11 cellular contexts compared by ENCODE assay signal in the genomic region with DNA sequence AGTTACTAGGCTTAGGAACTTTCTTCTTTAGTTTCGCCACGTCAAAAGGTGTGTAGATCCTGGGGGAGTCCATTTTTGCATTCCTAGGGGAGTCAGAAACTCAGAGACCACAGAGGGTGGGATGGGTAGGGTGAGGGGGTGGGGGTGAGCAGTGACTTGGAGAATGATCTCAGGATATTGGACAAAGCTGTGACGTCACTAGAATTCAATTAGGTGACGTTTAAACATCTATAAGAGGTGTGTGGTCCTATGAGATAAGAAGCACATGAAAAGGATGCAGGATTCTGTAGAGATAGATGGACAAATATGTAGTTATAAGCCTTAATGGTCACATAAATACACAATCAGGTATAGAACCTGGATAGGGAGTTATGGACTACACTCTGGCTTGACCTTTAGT.
"Had no signal": no experiment of that assay in that cellular context is flagged by ENCODE, and none has a peak within 500 bp of the region (broad histone marks: within the 10 kb centered on the region; RNA-seq: fewer than 3 reads in every experiment).

No MANE protein-coding gene starts in this region.

- H2AFZ ChIP-seq: GM23248, GM23338 had no signal

- H3K4me1 ChIP-seq: HAP-1 had no signal

- H3K9ac ChIP-seq: GM23248 had no signal

- H3K4me2 ChIP-seq: GM23338 had no signal

- ATAC-seq: GM23338, HCT116 had no signal

- FAIRE-seq: H1, H54 had no signal

- H3K36me3 ChIP-seq: HAP-1 had no signal

- H3K4me3 Mint-ChIP-seq: GM23338, H9, HFFc6 had no signal

- H3K9me3 Mint-ChIP-seq: GM23338, H9, HFFc6 had no signal

- DNase-seq: GM23248, GOT3, H7, HCEC 1CT, HFFc6 had no signal

- H3K27ac ChIP-seq: GM23248 had no signal

- H3K27ac Mint-ChIP-seq: GM23338, H9, HFFc6 had no signal

- H3K9me3 ChIP-seq: HAP-1 had no signal

- H3K4me3 ChIP-seq: GM23248, GM23338, HAP-1 had no signal
